7 cellular contexts compared by ENCODE assay signal in genomic region chr20:22335210-22335609, GRCh38.
"Had no signal": no experiment of that assay in that cellular context is flagged by ENCODE, and none has a peak within 500 bp of the region (broad histone marks: within the 10 kb centered on the region; RNA-seq: fewer than 3 reads in every experiment).

No MANE protein-coding gene starts in this region.

- ATAC-seq: K562 had no signal

- FAIRE-seq: HTR-8/SVneo, K562 had no signal

- H3K4me3 ChIP-seq: K562 had no signal

- H3K27ac ChIP-seq: HL-60, KMS-11 had no signal

- H3K9ac ChIP-seq: KMS-11 had no signal

- H3K4me2 ChIP-seq: KMS-11 had no signal

- DNase-seq: IMR-90, KBM-7, KG1 had no signal
